ENCODE assay signal across 15 cellular contexts in the genomic region with DNA sequence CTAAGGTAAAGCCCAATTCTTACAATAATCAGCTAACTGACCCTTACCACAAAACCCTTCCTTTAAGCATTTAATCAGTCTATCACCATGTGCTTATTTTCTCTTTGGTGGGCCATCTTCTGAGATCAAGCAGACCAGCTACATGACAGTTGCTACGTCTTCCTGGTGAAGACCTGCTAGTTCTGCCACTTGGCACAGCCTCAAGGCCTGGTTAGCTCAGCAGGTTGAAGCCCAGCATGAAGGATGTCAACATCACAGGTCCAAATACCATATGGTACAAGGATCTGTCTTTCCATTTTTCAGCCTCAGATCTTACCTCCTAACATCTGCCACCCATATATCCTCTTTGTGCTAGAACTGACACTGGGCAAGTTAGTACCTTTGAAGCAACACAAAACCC.
DNase-seq lines count a peak whose midpoint lies in the region; ATAC-seq and TF ChIP-seq lines count a peak whose summit lies in the region.
"Had no signal": no experiment of that assay in that cellular context is flagged by ENCODE, and none has a peak within 500 bp of the region (broad histone marks: within the 10 kb centered on the region; RNA-seq: fewer than 3 reads in every experiment).

No MANE protein-coding gene starts in this region.

- intact Hi-C loops in Right ventricle myocardium inferior (cut with DNase I) (no loop called here), left cardiac atrium (cut with DNase I) (no loop called here)

- H3K4me3 Mint-ChIP-seq in progenitor cell of endocrine pancreas (ENCODE audit: low read depth), result no peak overlapping the region
- H3K4me3 Mint-ChIP-seq: CD4-positive, alpha-beta T cell; GM23338 had no signal

- H3K27ac Mint-ChIP-seq in progenitor cell of endocrine pancreas, result no peak overlapping the region
- H3K27ac Mint-ChIP-seq: CD4-positive, alpha-beta T cell; GM23338 had no signal

- DNase-seq in Right ventricle myocardium inferior (ENCODE audit: missing footprints) (peak; percentile 59), left cardiac atrium (no peak), NCI-H2171 (lab: John Stamatoyannopoulos, UW) (peak; percentile 56), NCI-H69 (lab: John Stamatoyannopoulos, UW) (peak; percentile 59), NCI-H146 treated with DMSO at 0.1 percent for 48 hours (lab: John Stamatoyannopoulos, UW; ENCODE audit: unreplicated experiment) (no peak), progenitor cell of endocrine pancreas (ENCODE audit: low spot score, unreplicated experiment) (no peak)
- DNase-seq: AML-193; CD4-positive, alpha-beta T cell; GDM1; HCEC 1CT had no signal

- H3K36me3 Mint-ChIP-seq in progenitor cell of endocrine pancreas (ENCODE audit: insufficient read depth), result no peaks in the 10 kb centered on the region

- H3K27me3 Mint-ChIP-seq in progenitor cell of endocrine pancreas, result no peaks in the 10 kb centered on the region
- H3K27me3 Mint-ChIP-seq: CD4-positive, alpha-beta T cell had no signal

- no peak for TF ChIP-seq CTCF in progenitor cell of endocrine pancreas (IDR thresholded peaks at IDR 0.05; ENCODE audit: unreplicated experiment)

- no peak for ATAC-seq in Right ventricle myocardium inferior
- no peak for ATAC-seq in left cardiac atrium
- ATAC-seq in GM19023 (IDR thresholded peaks at IDR 0.05; ENCODE audit: unreplicated experiment), result no peak
- ATAC-seq in HG02885 (IDR thresholded peaks at IDR 0.05; ENCODE audit: poor library complexity, unreplicated experiment), result no peak
- ATAC-seq: A549, GM23338, HepG2 had no signal

- no peaks in the 10 kb centered on the region for H3K9me3 Mint-ChIP-seq in progenitor cell of endocrine pancreas (ENCODE audit: low read depth)
- H3K9me3 Mint-ChIP-seq: CD4-positive, alpha-beta T cell; GM23338 had no signal

- H3K4me1 Mint-ChIP-seq in progenitor cell of endocrine pancreas (ENCODE audit: low read depth), result no peaks in the 10 kb centered on the region

Comparison
In these comparisons a context has a peak if more than half of its experiments do, and no peak if none do; other contexts are left out.
1. DNase-seq: peak in Right ventricle myocardium inferior (single experiment), NCI-H2171 (single experiment) and NCI-H69 (single experiment); none in left cardiac atrium (single experiment), NCI-H146 treated with DMSO at 0.1 percent for 48 hours (single experiment) and progenitor cell of endocrine pancreas (single experiment).